ENCODE assay signal across 8 cellular contexts in genomic region chr16:29820730-29821662, GRCh38. TPM values are rescaled to one million over a fixed set of nuclear protein-coding genes. Genes with fewer than 3 reads are reported as not detected.
DNase-seq lines count a peak whose midpoint lies in the region; ATAC-seq and TF ChIP-seq lines count a peak whose summit lies in the region.

No MANE protein-coding gene starts in this region.

- H3K4me3 ChIP-seq in left ventricle myocardium inferior: peak overlapping the region; percentile 81

- peaks cover 92% of the 10 kb centered on the region for H3K4me1 ChIP-seq in left ventricle myocardium inferior

- TF ChIP-seq CTCF in 22Rv1 (IDR thresholded peaks at IDR 0.05) (no peak), left ventricle myocardium inferior (IDR thresholded peaks at IDR 0.05; ENCODE audit: borderline replicate concordance) (no peak)

- no peak for TF ChIP-seq RAD21 in Ishikawa (IDR thresholded peaks at IDR 0.05; ENCODE audit: low read depth)

- H3K27ac ChIP-seq in 22Rv1: peak overlapping the region; percentile 100
- H3K27ac ChIP-seq in left ventricle myocardium inferior (replicated peaks): peak overlapping the region; percentile 87

- ATAC-seq in GM18861 (IDR thresholded peaks at IDR 0.05; ENCODE audit: unreplicated experiment) (peak; percentile 28), GM21825 (IDR thresholded peaks at IDR 0.05; ENCODE audit: unreplicated experiment) (no peak)

- peak; percentile 24 for DNase-seq in activated effector memory CD4-positive, alpha-beta T cell treated with Interleukin-2 at 50 U/mL for 16 hours
- DNase-seq in left ventricle myocardium inferior: no peak
- DNase-seq in stimulated activated CD4-positive, alpha-beta T cell treated with anti-CD3 and anti-CD28 coated beads, Interleukin-4, amount 100 ng/mL, for 1 hour: peak; percentile 50
- no peak for DNase-seq in kidney glomerular epithelial cell (lab: John Stamatoyannopoulos, UW)

- no peak for TF ChIP-seq EP300 in Ishikawa (IDR thresholded peaks at IDR 0.05; ENCODE audit: borderline replicate concordance)

- no peaks in the 10 kb centered on the region for H3K9me3 ChIP-seq in left ventricle myocardium inferior (replicated peaks)

- intact Hi-C loops in left ventricle myocardium inferior (cut with micrococcal nuclease): no loop called here

- no peaks in the 10 kb centered on the region for H3K27me3 ChIP-seq in left ventricle myocardium inferior (ENCODE audit: low read depth)

- H3K36me3 ChIP-seq in left ventricle myocardium inferior: peaks cover 22% of the 10 kb centered on the region

TF ChIP-seq in Ishikawa, 13 proteins besides CTCF, POLR2A, EP300 and RAD21:
- no peak for TF ChIP-seq MAX (IDR thresholded peaks at IDR 0.05)
- TF ChIP-seq USF1 (IDR thresholded peaks at IDR 0.05): peak; percentile 72
TF ChIP-seq in Ishikawa: peak in this region for 1.

RNA-seq across cellular contexts. Expression of gene MVP, which starts 0.7 kb away (rescaled TPM):
- total RNA-seq in left ventricle myocardium inferior: 38.6 TPM

RNA-seq across cellular contexts. Expression of gene PAGR1, which starts 5.0 kb away (rescaled TPM):
- total RNA-seq in left ventricle myocardium inferior: 12.9 TPM

RNA-seq across cellular contexts. Expression of gene PRRT2, which starts 9.0 kb away (rescaled TPM):
- total RNA-seq in left ventricle myocardium inferior: 2.1 TPM

RNA-seq across cellular contexts. Expression of gene MAZ, which starts 14.7 kb away (rescaled TPM):
- 77.6 TPM for total RNA-seq in left ventricle myocardium inferior

RNA-seq across cellular contexts. Expression of gene KIF22, which starts 30.4 kb away (rescaled TPM):
- 46.9 TPM for total RNA-seq in left ventricle myocardium inferior

Comparison
In these comparisons a context has a peak if more than half of its experiments do, and no peak if none do; other contexts are left out.
1. DNase-seq: peak in activated effector memory CD4-positive, alpha-beta T cell treated with Interleukin-2 at 50 U/mL for 16 hours (single experiment) and stimulated activated CD4-positive, alpha-beta T cell treated with anti-CD3 and anti-CD28 coated beads, Interleukin-4, amount 100 ng/mL, for 1 hour (single experiment); none in left ventricle myocardium inferior (single experiment) and kidney glomerular epithelial cell (single experiment).